In the genomic region with DNA sequence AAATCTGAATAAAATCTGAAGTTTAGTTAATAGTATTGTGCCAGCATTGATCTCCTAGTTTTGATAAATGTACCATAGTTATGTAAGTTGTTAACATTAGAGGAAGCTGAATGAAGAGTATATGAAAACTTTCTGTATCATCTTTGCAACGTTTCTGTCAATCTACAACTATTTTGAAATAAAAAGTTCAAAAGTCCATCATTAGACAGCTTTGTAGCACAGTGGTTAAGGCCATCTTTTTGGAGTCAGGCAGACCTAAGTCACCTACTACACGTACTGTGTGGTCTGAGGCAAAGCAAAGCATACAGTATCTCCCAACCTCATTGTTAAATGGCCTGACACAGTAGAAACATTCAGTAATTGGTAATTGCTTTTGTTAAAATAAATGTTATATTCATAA, we compare ENCODE assay signal across 2 cellular contexts.
TF ChIP-seq lines count a peak whose summit lies in the region.

No MANE protein-coding gene starts in this region.

TF ChIP-seq in liver, 16 proteins besides CTCF, POLR2A, EP300 and RAD21:
- TF ChIP-seq REST (IDR thresholded peaks at IDR 0.05) (no peak), SP1 (IDR thresholded peaks at IDR 0.05) (no peak), HNF4A (conservative IDR thresholded peaks at IDR 0.05) (peak; percentile 61)
TF ChIP-seq in liver: peak in this region for 1.

TF ChIP-seq in HepG2, 621 proteins besides CTCF, POLR2A, EP300 and RAD21 (continued from another document):
- TF ChIP-seq PATZ1 (CRISPR knock-in tag; IDR thresholded peaks at IDR 0.05), result no peak
- no peak for TF ChIP-seq SKIL (CRISPR knock-in tag; IDR thresholded peaks at IDR 0.05; ENCODE audit: borderline replicate concordance)
- TF ChIP-seq ZNF563 (CRISPR knock-in tag; IDR thresholded peaks at IDR 0.05), result no peak
- no peak for TF ChIP-seq MBNL3 (CRISPR knock-in tag; conservative IDR thresholded peaks at IDR 0.05)
- no peak for TF ChIP-seq ZNF570 (CRISPR knock-in tag; IDR thresholded peaks at IDR 0.05; ENCODE audit: borderline replicate concordance)
- TF ChIP-seq, protein P1, sequence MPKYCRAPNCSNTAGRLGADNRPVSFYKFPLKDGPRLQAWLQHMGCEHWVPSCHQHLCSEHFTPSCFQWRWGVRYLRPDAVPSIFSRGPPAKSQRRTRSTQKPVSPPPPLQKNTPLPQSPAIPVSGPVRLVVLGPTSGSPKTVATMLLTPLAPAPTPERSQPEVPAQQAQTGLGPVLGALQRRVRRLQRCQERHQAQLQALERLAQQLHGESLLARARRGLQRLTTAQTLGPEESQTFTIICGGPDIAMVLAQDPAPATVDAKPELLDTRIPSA (CRISPR knock-in tag; IDR thresholded peaks at IDR 0.05; ENCODE audit: borderline replicate concordance), result no peak
- TF ChIP-seq GRHL1 (CRISPR knock-in tag; conservative IDR thresholded peaks at IDR 0.05), result no peak
- no peak for TF ChIP-seq ZNF326 (CRISPR knock-in tag; IDR thresholded peaks at IDR 0.05; ENCODE audit: borderline replicate concordance)
- TF ChIP-seq NFIC (IDR thresholded peaks at IDR 0.05; ENCODE audit: low read length), result no peak
- TF ChIP-seq PRPF4 (IDR thresholded peaks at IDR 0.05; ENCODE audit: low read depth, low read length, poor library complexity, severe bottlenecking), result no peak
- no peak for TF ChIP-seq ZNF672 (CRISPR knock-in tag; IDR thresholded peaks at IDR 0.05)
- no peak for TF ChIP-seq POLR2AphosphoS5 (IDR thresholded peaks at IDR 0.05; ENCODE audit: low read depth, low read length)
- TF ChIP-seq, protein P2, sequence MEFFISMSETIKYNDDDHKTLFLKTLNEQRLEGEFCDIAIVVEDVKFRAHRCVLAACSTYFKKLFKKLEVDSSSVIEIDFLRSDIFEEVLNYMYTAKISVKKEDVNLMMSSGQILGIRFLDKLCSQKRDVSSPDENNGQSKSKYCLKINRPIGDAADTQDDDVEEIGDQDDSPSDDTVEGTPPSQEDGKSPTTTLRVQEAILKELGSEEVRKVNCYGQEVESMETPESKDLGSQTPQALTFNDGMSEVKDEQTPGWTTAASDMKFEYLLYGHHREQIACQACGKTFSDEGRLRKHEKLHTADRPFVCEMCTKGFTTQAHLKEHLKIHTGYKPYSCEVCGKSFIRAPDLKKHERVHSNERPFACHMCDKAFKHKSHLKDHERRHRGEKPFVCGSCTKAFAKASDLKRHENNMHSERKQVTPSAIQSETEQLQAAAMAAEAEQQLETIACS (CRISPR knock-in tag; IDR thresholded peaks at IDR 0.05), result no peak
- TF ChIP-seq ZC3H13 (CRISPR knock-in tag; IDR thresholded peaks at IDR 0.05), result no peak
